Comparison of ENCODE assay signal across 8 cellular contexts in genomic region chr2:218687400-218688060, GRCh38. TPM values are rescaled to one million over a fixed set of nuclear protein-coding genes. Genes with fewer than 3 reads are reported as not detected.
DNase-seq lines count a peak whose midpoint lies in the region; ATAC-seq and TF ChIP-seq lines count a peak whose summit lies in the region.
"Not testable (repeated sequence)": the region's sequence is repeated elsewhere in the genome, so short reads cannot be mapped to it uniquely, and the experiment has no call there.

No MANE protein-coding gene starts in this region.

- H3K27ac ChIP-seq in SK-N-MC, thoracic aorta: not testable (repeated sequence)

- TF ChIP-seq CTCF in thoracic aorta (IDR thresholded peaks at IDR 0.05), result peak; percentile 79

- not testable (repeated sequence) for H3K36me3 ChIP-seq in SK-N-MC (ENCODE audit: insufficient read depth, low read length)
- peaks cover 14% of the 10 kb centered on the region for H3K36me3 ChIP-seq in thoracic aorta

- peak; percentile 58 for ATAC-seq in HG03342 (IDR thresholded peaks at IDR 0.05; ENCODE audit: unreplicated experiment)
- not testable (repeated sequence) for ATAC-seq in thoracic aorta (ENCODE audit: insufficient number of reproducible peaks, low FRiP score, low read depth)

- DNase-seq in DMS 273 (lab: John Stamatoyannopoulos, UW; ENCODE audit: unreplicated experiment) (peak; percentile 92), NCI-H2171 (lab: John Stamatoyannopoulos, UW) (peak; percentile 69), SK-N-MC (ENCODE audit: low read depth, low spot score) (peak; percentile 63), anterior cingulate cortex (lab: John Stamatoyannopoulos, UW) (peak in 38 of 58 donors; percentile 2 to 81 (median 30)), foreskin melanocyte (peak; percentile 80), mucosa of gallbladder (ENCODE audit: low spot score) (peak; percentile 52), thoracic aorta (ENCODE audit: low spot score) (peak; percentile 16)

- peaks cover 13 to 20% of the 10 kb centered on the region in 2 donors for H3K4me1 ChIP-seq in thoracic aorta (ENCODE audit: control insufficient read depth in 1 of 2, low read depth in 2 of 2)

- H3K27me3 ChIP-seq in thoracic aorta (replicated peaks; ENCODE audit: insufficient read depth), result not testable (repeated sequence)

- not testable (repeated sequence) for H3K4me3 ChIP-seq in SK-N-MC, thoracic aorta

- not testable (repeated sequence) for H3K9me3 ChIP-seq in SK-N-MC (ENCODE audit: low read depth, low read length); thoracic aorta

- not testable (repeated sequence) for H3K9ac ChIP-seq in SK-N-MC (ENCODE audit: insufficient read length)

RNA-seq across cellular contexts. Expression of gene STK36, which starts 15.6 kb away (rescaled TPM):
- total RNA-seq in mucosa of gallbladder (71.1 TPM), thoracic aorta (10 to 100 TPM; 26.0 to 55.4 TPM)

RNA-seq across cellular contexts. Expression of gene RNF25, which starts 15.7 kb away (rescaled TPM):
- total RNA-seq in mucosa of gallbladder (28.1 TPM), thoracic aorta (10 to 100 TPM; 19.0 to 30.3 TPM)

RNA-seq across cellular contexts. Expression of gene TTLL4, which starts 23.1 kb away (rescaled TPM):
- total RNA-seq in mucosa of gallbladder, result 33.7 TPM
- total RNA-seq in thoracic aorta, result 10 to 100 TPM; 10.8 to 24.1 TPM

RNA-seq across cellular contexts. Expression of gene BCS1L, which starts 28.0 kb away (rescaled TPM):
- total RNA-seq in mucosa of gallbladder, result 36.4 TPM
- total RNA-seq in thoracic aorta, result 10 to 100 TPM; 30.2 to 40.1 TPM

RNA-seq across cellular contexts. Expression of gene ZNF142, which starts 28.1 kb away (rescaled TPM):
- total RNA-seq in mucosa of gallbladder (32.8 TPM), thoracic aorta (10 to 100 TPM; 27.9 to 47.9 TPM)

Comparison
In these comparisons a context has a peak if more than half of its experiments do, and no peak if none do; other contexts are left out.
1. DNase-seq: peak in every context shown above with its lines; median percentile 92 in DMS 273; 80 in foreskin melanocyte; 69 in NCI-H2171; 63 in SK-N-MC; 52 in mucosa of gallbladder; 30 in anterior cingulate cortex; 16 in thoracic aorta.